8 cellular contexts compared by ENCODE assay signal in genomic region chr4:186472948-186473347, GRCh38.
A peak's percentile ranks its signal among the peaks of the same experiment; 100 is the strongest.
DNase-seq lines count a peak whose midpoint lies in the region; TF ChIP-seq lines count a peak whose summit lies in the region.

No MANE protein-coding gene starts in this region.

- CTCF ChIA-PET in OCI-LY7 (lab: Charles Lee; ENCODE audit: unreplicated experiment), result no interaction called here

- H3K27me3 ChIP-seq in fibroblast of lung (ENCODE audit: control insufficient read depth, insufficient read depth, low read length), result no peaks in the 10 kb centered on the region

- H3K9me2 ChIP-seq in OCI-LY7 (ENCODE audit: insufficient read depth, low read length), result no peaks in the 10 kb centered on the region

- POLR2A ChIA-PET in OCI-LY7 (lab: Charles Lee), result interaction anchor here (1.0 kb wide), 1 partner anchor 14 kb away, joined by 3 read pairs; no protein-coding TSS in a partner anchor

- no peaks in the 10 kb centered on the region for H3K36me3 ChIP-seq in OCI-LY7 (ENCODE audit: insufficient read depth, low read length)
- no peaks in the 10 kb centered on the region for H3K36me3 ChIP-seq in fibroblast of lung (ENCODE audit: control insufficient read depth, insufficient read depth, low read length)

- intact Hi-C loops in OCI-LY7 (cut with micrococcal nuclease; ENCODE audit: unreplicated experiment), result no loop called here

- no TSS peak for BruUV-seq in OCI-LY7 (replicated peaks; lab: Mats Ljungman, UMichigan)

- no peak overlapping the region for H3K9ac ChIP-seq in fibroblast of lung (ENCODE audit: insufficient read depth, low read length)

- no peak overlapping the region for H2AFZ ChIP-seq in OCI-LY7 (ENCODE audit: low read length)
- H2AFZ ChIP-seq in fibroblast of lung (ENCODE audit: low read length), result no peak overlapping the region

- no peaks in the 10 kb centered on the region for H4K20me1 ChIP-seq in OCI-LY7 (ENCODE audit: insufficient read depth, low read length)
- H4K20me1 ChIP-seq in fibroblast of lung (ENCODE audit: control insufficient read depth, extremely low read depth, insufficient read depth, low read length), result no peaks in the 10 kb centered on the region

- peak; percentile 36 for DNase-seq in DMS153 treated with DMSO at 0.1 percent for 48 hours (lab: John Stamatoyannopoulos, UW; ENCODE audit: unreplicated experiment)
- no peak for DNase-seq in DMS153 (lab: John Stamatoyannopoulos, UW)
- DNase-seq in OCI-LY7 (ENCODE audit: low spot score), result peak; percentile 1
- peak; percentile 39 to 66 for DNase-seq in fibroblast of lung (ENCODE audit: low read depth in 2 of 2)
- peak; percentile 12 for DNase-seq in skeletal muscle cell (ENCODE audit: low read depth)
- no peak for DNase-seq in NCI-H1436 treated with DMSO at 0.1 percent for 48 hours (lab: John Stamatoyannopoulos, UW)
- DNase-seq in NCI-H2227 (lab: John Stamatoyannopoulos, UW; ENCODE audit: unreplicated experiment), result no peak
- DNase-seq in NCI-H146 treated with DMSO at 0.1 percent for 48 hours (lab: John Stamatoyannopoulos, UW; ENCODE audit: unreplicated experiment), result no peak

- H3K4me2 ChIP-seq in OCI-LY7 (ENCODE audit: low read length), result no peak overlapping the region
- H3K4me2 ChIP-seq in fibroblast of lung (ENCODE audit: extremely low read depth, insufficient read depth, low read length), result no peak overlapping the region

- no peaks in the 10 kb centered on the region for H3K4me1 ChIP-seq in OCI-LY7 (ENCODE audit: insufficient read depth, low read length, poor library complexity, severe bottlenecking)
- no peaks in the 10 kb centered on the region for H3K4me1 ChIP-seq in fibroblast of lung (ENCODE audit: control insufficient read depth, extremely low read depth, insufficient read depth, low read length)

- H3K4me3 ChIP-seq in OCI-LY7 (ENCODE audit: low read depth, low read length, poor library complexity, severe bottlenecking) (no peak overlapping the region), fibroblast of lung (replicated peaks in 1 of 4; ENCODE audit: control extremely low read depth in 1 of 4, insufficient read depth in 1 of 4, low read depth in 3 of 4, low read length in 4 of 4) (no peak overlapping the region), skeletal muscle cell (ENCODE audit: low read depth, low read length) (no peak overlapping the region)

- peak; percentile 82 for TF ChIP-seq CTCF in OCI-LY7 (conservative IDR thresholded peaks at IDR 0.05; ENCODE audit: low read length)
- TF ChIP-seq CTCF in fibroblast of lung (conservative IDR thresholded peaks at IDR 0.05 in 1 of 2, IDR thresholded peaks at IDR 0.05 in 1 of 2; ENCODE audit: low read depth in 1 of 2, low read length in 2 of 2), result peak; percentile 59 to 60

- H3K9me3 ChIP-seq in OCI-LY7 (ENCODE audit: low read length) (no peaks in the 10 kb centered on the region), fibroblast of lung (ENCODE audit: control insufficient read depth, insufficient read depth, low read depth, low read length) (no peaks in the 10 kb centered on the region)

- H3K79me2 ChIP-seq in OCI-LY7 (ENCODE audit: insufficient read depth, low read depth, low read length), result no peaks in the 10 kb centered on the region
- H3K79me2 ChIP-seq in fibroblast of lung (ENCODE audit: control insufficient read depth, insufficient read depth, low read length), result no peaks in the 10 kb centered on the region

- no peak overlapping the region for H3K27ac ChIP-seq in OCI-LY7 (ENCODE audit: low read depth, low read length, poor library complexity, severe bottlenecking)
- H3K27ac ChIP-seq in fibroblast of lung (ENCODE audit: insufficient read depth, low read length), result no peak overlapping the region

Comparison
In these comparisons a context has a peak if more than half of its experiments do, and no peak if none do; other contexts are left out.
1. DNase-seq: peak in DMS153 treated with DMSO at 0.1 percent for 48 hours (single experiment), OCI-LY7 (single experiment), fibroblast of lung (2 of 2) and skeletal muscle cell (single experiment); none in DMS153 (single experiment), NCI-H1436 treated with DMSO at 0.1 percent for 48 hours (single experiment), NCI-H2227 (single experiment) and NCI-H146 treated with DMSO at 0.1 percent for 48 hours (single experiment).